8 cellular contexts compared by ENCODE assay signal in the genomic region with DNA sequence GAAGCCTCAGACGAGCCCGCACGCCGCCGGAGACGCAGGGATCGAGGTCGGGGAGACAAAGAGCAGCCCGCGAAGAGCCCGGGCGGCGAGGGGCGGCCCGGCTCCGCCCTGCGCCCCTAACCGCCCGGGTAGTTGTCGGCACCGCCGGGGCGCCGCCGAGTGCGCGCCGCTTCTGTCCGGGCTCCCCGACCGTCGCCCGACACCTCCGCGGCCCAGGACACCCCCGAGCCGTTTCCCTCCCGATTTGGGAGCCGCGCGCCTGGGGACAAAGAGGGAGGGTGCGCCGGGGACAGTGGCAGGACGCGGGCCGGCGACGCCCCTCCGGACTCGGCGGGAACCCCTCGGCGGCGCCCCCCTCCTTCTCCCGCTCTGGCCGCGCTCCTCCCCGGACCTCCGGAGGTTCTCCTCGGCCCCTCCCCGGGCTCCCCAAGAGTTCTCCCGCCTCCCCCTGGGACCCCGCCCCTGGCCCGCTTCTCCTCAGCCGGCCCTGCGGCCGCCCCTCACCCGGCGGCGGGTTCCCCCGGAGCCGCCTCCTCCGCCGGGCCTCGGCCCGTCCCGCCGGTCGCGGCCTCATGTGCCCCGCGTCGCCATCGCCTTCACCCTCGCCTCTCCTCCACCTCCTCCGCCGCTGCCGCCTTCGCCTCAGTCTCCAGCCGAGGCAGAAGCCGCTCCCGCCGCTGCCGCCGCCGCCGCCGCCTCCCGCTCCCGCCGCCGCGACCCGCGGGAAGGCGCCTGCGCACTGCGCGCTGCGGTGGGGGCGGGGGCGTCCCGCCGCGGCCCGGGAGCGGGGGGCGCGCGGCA. TPM values are rescaled to one million over a fixed set of nuclear protein-coding genes. Genes with fewer than 3 reads are reported as not detected.
DNase-seq lines count a peak whose midpoint lies in the region; ATAC-seq, FAIRE-seq and TF ChIP-seq lines count a peak whose summit lies in the region.

Gene GJC1 (minus strand): TSS at position 730 of the 801 bp plus-strand sequence. CDS start 24,470 bp downstream, outside the sequence.

- H3K9ac ChIP-seq in BLaER1 (peak within 1 kb of the TSS; percentile 90), mucosa of stomach (ENCODE audit: low read length) (peak within 1 kb of the TSS; percentile 44)

- TF ChIP-seq CTCF in WTC11 (IDR thresholded peaks at IDR 0.05) = no peak

- peak within 1 kb of the TSS; percentile 83 for H3K4me2 ChIP-seq in BLaER1

- CTCF ChIA-PET in WTC11 (lab: Charles Lee) = interaction anchor here (1.0 to 3.2 kb wide), 5 partner anchors 15 to 54 kb away, joined by 3 to 25 read pairs (median 9); no protein-coding TSS in a partner anchor

- H3K27me3 Mint-ChIP-seq in WTC11 (ENCODE audit: low read depth) = peaks cover 2% of the 10 kb centered on the region

- H3K9me3 Mint-ChIP-seq in WTC11 = no peaks in the 10 kb centered on the region

- peak; percentile 23 for FAIRE-seq in urothelium cell line (lab: Jason Lieb, UNC)

- H3K27ac ChIP-seq in BLaER1 = peak within 1 kb of the TSS; percentile 93
- H3K27ac ChIP-seq in epithelial cell of prostate = peak within 1 kb of the TSS; percentile 79

- peaks cover 52% of the 10 kb centered on the region for H3K27me3 ChIP-seq in BLaER1
- H3K27me3 ChIP-seq in mucosa of stomach (ENCODE audit: control insufficient read depth, insufficient read depth, low read length) = peaks cover 66% of the 10 kb centered on the region

- H3K4me1 ChIP-seq in BLaER1 (peaks cover 51% of the 10 kb centered on the region), mucosa of stomach (ENCODE audit: control insufficient read depth, insufficient read depth, low read length) (peaks cover 4% of the 10 kb centered on the region)

- H3K36me3 Mint-ChIP-seq in WTC11 = no peaks in the 10 kb centered on the region

- H3K4me3 Mint-ChIP-seq in WTC11 = peak within 1 kb of the TSS; percentile 93

- DNase-seq in WTC11 (ENCODE audit: low spot score) (peak; percentile 76), epithelial cell of prostate (ENCODE audit: low read depth, low spot score) (no peak), urothelium cell line (ENCODE audit: low spot score) (peak; percentile 71), SKM-1 treated with dmso at 0.1 percent for 144 hours (lab: John Stamatoyannopoulos, UW; ENCODE audit: unreplicated experiment) (no peak)

- POLR2A ChIA-PET in WTC11 (lab: Charles Lee) = interaction anchor here (0.9 kb wide), 1 partner anchor 9 kb away, joined by 3 read pairs; no protein-coding TSS in a partner anchor

- H3K36me3 ChIP-seq in BLaER1 = no peaks in the 10 kb centered on the region
- no peaks in the 10 kb centered on the region for H3K36me3 ChIP-seq in mucosa of stomach (ENCODE audit: control insufficient read depth, insufficient read depth, low read length)

- ATAC-seq in HG02610 (IDR thresholded peaks at IDR 0.05; ENCODE audit: unreplicated experiment) (peak; percentile 30), WTC11 (peak; percentile 54), HG02840 (IDR thresholded peaks at IDR 0.05; ENCODE audit: low FRiP score, unreplicated experiment) (no peak)

- peak within 1 kb of the TSS; percentile 96 for H3K27ac Mint-ChIP-seq in WTC11

- H3K4me1 Mint-ChIP-seq in WTC11 = peaks cover 47% of the 10 kb centered on the region

- peaks cover 32% of the 10 kb centered on the region for H4K20me1 ChIP-seq in BLaER1

- H3K4me3 ChIP-seq in BLaER1 (peak within 1 kb of the TSS; percentile 84), mucosa of stomach (ENCODE audit: low read length) (no peak within 1 kb of the TSS)

- H3K9me3 ChIP-seq in BLaER1 = no peaks in the 10 kb centered on the region
- no peaks in the 10 kb centered on the region for H3K9me3 ChIP-seq in mucosa of stomach (ENCODE audit: control insufficient read depth, low read length)

TF ChIP-seq in WTC11, 78 proteins besides CTCF, POLR2A, EP300 and RAD21:
- TF ChIP-seq NFYB (CRISPR knock-in tag; conservative IDR thresholded peaks at IDR 0.05; ENCODE audit: low read depth) = no peak
- no peak for TF ChIP-seq TEAD1 (CRISPR knock-in tag; IDR thresholded peaks at IDR 0.05)
- 0 out of 2 replicates have a peak, but pooled peaks have one; percentile 6 for TF ChIP-seq TP53 (CRISPR knock-in tag; IDR thresholded peaks at IDR 0.05)
- TF ChIP-seq ZNF232 (CRISPR knock-in tag; IDR thresholded peaks at IDR 0.05) = 0 out of 2 replicates have a peak, but pooled peaks have one; percentile 36
- TF ChIP-seq ZNF263 (CRISPR knock-in tag; IDR thresholded peaks at IDR 0.05; ENCODE audit: low read depth) = no peak
- no peak for TF ChIP-seq NR3C1 (CRISPR knock-in tag; conservative IDR thresholded peaks at IDR 0.05; ENCODE audit: low read depth)
- TF ChIP-seq NFE2L1 (CRISPR knock-in tag; IDR thresholded peaks at IDR 0.05) = no peak
- TF ChIP-seq OVOL2 (CRISPR knock-in tag; IDR thresholded peaks at IDR 0.05; ENCODE audit: borderline replicate concordance) = no peak
- 0 out of 2 replicates have a peak, but pooled peaks have one; percentile 16 for TF ChIP-seq KAT7 (CRISPR knock-in tag; IDR thresholded peaks at IDR 0.05; ENCODE audit: borderline replicate concordance)
- TF ChIP-seq, protein P1, sequence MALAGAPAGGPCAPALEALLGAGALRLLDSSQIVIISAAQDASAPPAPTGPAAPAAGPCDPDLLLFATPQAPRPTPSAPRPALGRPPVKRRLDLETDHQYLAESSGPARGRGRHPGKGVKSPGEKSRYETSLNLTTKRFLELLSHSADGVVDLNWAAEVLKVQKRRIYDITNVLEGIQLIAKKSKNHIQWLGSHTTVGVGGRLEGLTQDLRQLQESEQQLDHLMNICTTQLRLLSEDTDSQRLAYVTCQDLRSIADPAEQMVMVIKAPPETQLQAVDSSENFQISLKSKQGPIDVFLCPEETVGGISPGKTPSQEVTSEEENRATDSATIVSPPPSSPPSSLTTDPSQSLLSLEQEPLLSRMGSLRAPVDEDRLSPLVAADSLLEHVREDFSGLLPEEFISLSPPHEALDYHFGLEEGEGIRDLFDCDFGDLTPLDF (CRISPR knock-in tag; IDR thresholded peaks at IDR 0.05) = no peak
- 0 out of 2 replicates have a peak, but pooled peaks have one; percentile 21 for TF ChIP-seq SMAD3 (CRISPR knock-in tag; IDR thresholded peaks at IDR 0.05; ENCODE audit: borderline replicate concordance)
- TF ChIP-seq, protein P2, sequence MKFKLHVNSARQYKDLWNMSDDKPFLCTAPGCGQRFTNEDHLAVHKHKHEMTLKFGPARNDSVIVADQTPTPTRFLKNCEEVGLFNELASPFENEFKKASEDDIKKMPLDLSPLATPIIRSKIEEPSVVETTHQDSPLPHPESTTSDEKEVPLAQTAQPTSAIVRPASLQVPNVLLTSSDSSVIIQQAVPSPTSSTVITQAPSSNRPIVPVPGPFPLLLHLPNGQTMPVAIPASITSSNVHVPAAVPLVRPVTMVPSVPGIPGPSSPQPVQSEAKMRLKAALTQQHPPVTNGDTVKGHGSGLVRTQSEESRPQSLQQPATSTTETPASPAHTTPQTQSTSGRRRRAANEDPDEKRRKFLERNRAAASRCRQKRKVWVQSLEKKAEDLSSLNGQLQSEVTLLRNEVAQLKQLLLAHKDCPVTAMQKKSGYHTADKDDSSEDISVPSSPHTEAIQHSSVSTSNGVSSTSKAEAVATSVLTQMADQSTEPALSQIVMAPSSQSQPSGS (CRISPR knock-in tag; IDR thresholded peaks at IDR 0.05; ENCODE audit: borderline replicate concordance, low read depth) = no peak
- no peak for TF ChIP-seq MYBL2 (CRISPR knock-in tag; IDR thresholded peaks at IDR 0.05)
- TF ChIP-seq JUN (CRISPR knock-in tag; IDR thresholded peaks at IDR 0.05) = no peak
- no peak for TF ChIP-seq FOXK1 (CRISPR knock-in tag; IDR thresholded peaks at IDR 0.05)
- TF ChIP-seq, protein P3, sequence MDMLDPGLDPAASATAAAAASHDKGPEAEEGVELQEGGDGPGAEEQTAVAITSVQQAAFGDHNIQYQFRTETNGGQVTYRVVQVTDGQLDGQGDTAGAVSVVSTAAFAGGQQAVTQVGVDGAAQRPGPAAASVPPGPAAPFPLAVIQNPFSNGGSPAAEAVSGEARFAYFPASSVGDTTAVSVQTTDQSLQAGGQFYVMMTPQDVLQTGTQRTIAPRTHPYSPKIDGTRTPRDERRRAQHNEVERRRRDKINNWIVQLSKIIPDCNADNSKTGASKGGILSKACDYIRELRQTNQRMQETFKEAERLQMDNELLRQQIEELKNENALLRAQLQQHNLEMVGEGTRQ (CRISPR knock-in tag; IDR thresholded peaks at IDR 0.05) = no peak
- TF ChIP-seq, protein P4, sequence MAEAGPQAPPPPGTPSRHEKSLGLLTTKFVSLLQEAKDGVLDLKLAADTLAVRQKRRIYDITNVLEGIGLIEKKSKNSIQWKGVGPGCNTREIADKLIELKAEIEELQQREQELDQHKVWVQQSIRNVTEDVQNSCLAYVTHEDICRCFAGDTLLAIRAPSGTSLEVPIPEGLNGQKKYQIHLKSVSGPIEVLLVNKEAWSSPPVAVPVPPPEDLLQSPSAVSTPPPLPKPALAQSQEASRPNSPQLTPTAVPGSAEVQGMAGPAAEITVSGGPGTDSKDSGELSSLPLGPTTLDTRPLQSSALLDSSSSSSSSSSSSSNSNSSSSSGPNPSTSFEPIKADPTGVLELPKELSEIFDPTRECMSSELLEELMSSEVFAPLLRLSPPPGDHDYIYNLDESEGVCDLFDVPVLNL (CRISPR knock-in tag; IDR thresholded peaks at IDR 0.05; ENCODE audit: borderline replicate concordance, low read depth) = no peak
- TF ChIP-seq USF1 (CRISPR knock-in tag; IDR thresholded peaks at IDR 0.05) = no peak
- TF ChIP-seq FOXJ3 (CRISPR knock-in tag; IDR thresholded peaks at IDR 0.05; ENCODE audit: borderline replicate concordance) = no peak
- no peak for TF ChIP-seq ZNF219 (CRISPR knock-in tag; IDR thresholded peaks at IDR 0.05; ENCODE audit: borderline replicate concordance)
- no peak for TF ChIP-seq ETV6 (CRISPR knock-in tag; IDR thresholded peaks at IDR 0.05)
- TF ChIP-seq ZNF317 (CRISPR knock-in tag; IDR thresholded peaks at IDR 0.05; ENCODE audit: borderline replicate concordance, low read depth) = no peak
- TF ChIP-seq NR1H2 (CRISPR knock-in tag; IDR thresholded peaks at IDR 0.05) = no peak
- TF ChIP-seq ZBTB21 (CRISPR knock-in tag; IDR thresholded peaks at IDR 0.05; ENCODE audit: borderline replicate concordance) = no peak

RNA-seq across cellular contexts. Expression of gene GJC1, which starts in this region (rescaled TPM):
- 102 to 107 TPM (median 104 TPM) in 3 replicates for total RNA-seq in WTC11 (2021)

Comparison
In these comparisons a context has a peak if more than half of its experiments do, and no peak if none do; other contexts are left out.
1. DNase-seq: peak in WTC11 (single experiment) and urothelium cell line (single experiment); none in epithelial cell of prostate (single experiment) and SKM-1 treated with dmso at 0.1 percent for 144 hours (single experiment).